ENCODE assay signal across 8 cellular contexts in genomic region chr19:37817180-37817911, GRCh38. TPM values are rescaled to one million over a fixed set of nuclear protein-coding genes. Genes with fewer than 3 reads are reported as not detected.
DNase-seq lines count a peak whose midpoint lies in the region; ATAC-seq, FAIRE-seq and TF ChIP-seq lines count a peak whose summit lies in the region.

No MANE protein-coding gene starts in this region.

- no peak overlapping the region for H2AFZ ChIP-seq in K562 (ENCODE audit: low read depth, low read length)

- no peaks in the 10 kb centered on the region for H3K9me1 ChIP-seq in K562 (ENCODE audit: control insufficient read depth, insufficient read depth, low read length)

- TF ChIP-seq CTCF in K562 (IDR thresholded peaks at IDR 0.05 in 2 of 3, conservative IDR thresholded peaks at IDR 0.05 in 1 of 3; ENCODE audit: insufficient read depth in 2 of 3, low read depth in 1 of 3, low read length in 3 of 3), result no peak

- peaks cover 1 to 5% (median 4%) of the 10 kb centered on the region in 3 donors for H3K36me3 Mint-ChIP-seq in CD8-positive, alpha-beta memory T cell

- H3K9me3 Mint-ChIP-seq in CD8-positive, alpha-beta memory T cell, result peaks cover 21 to 56% (median 48%) of the 10 kb centered on the region in 5 donors

- CTCF ChIA-PET in CD8-positive, alpha-beta memory T cell (lab: Charles Lee), result no interaction called here
- CTCF ChIA-PET in K562 (lab: Yijun Ruan, JAX; ENCODE audit: low intra/inter-chr PET ratio), result no interaction called here

- peaks cover 3% of the 10 kb centered on the region for H3K27me3 ChIP-seq in CD8-positive, alpha-beta memory T cell (ENCODE audit: insufficient read depth, low read length, poor library complexity, severe bottlenecking)
- H3K27me3 ChIP-seq in K562 (ENCODE audit: control insufficient read depth in 2 of 2, insufficient read depth in 2 of 2, low read length in 2 of 2), result peaks cover 0 to 2% of the 10 kb centered on the region in 2 experiments; a peak in 1 of 5 replicates

- H3K27ac Mint-ChIP-seq in CD8-positive, alpha-beta memory T cell, result peak overlapping the region in 2 of 8 donors; percentile 61 to 68

- no peak for ATAC-seq in K562
- no peak for ATAC-seq in GM18873 (IDR thresholded peaks at IDR 0.05; ENCODE audit: low FRiP score, unreplicated experiment)
- ATAC-seq in GM18517 (IDR thresholded peaks at IDR 0.05; ENCODE audit: unreplicated experiment), result no peak

- no peaks in the 10 kb centered on the region for H3K9me3 ChIP-seq in CD8-positive, alpha-beta memory T cell (ENCODE audit: low read length)
- no peaks in the 10 kb centered on the region for H3K9me3 ChIP-seq in K562 (replicated peaks; ENCODE audit: control insufficient read depth, insufficient read depth, low read depth, low read length)

- no peaks in the 10 kb centered on the region for H4K20me1 ChIP-seq in K562 (replicated peaks; ENCODE audit: control insufficient read depth, insufficient read depth, low read length)

- H3K27me3 Mint-ChIP-seq in CD8-positive, alpha-beta memory T cell, result peaks cover 26 to 50% of the 10 kb centered on the region in 2 donors

- peak overlapping the region in 5 of 7 donors; percentile 5 to 65 (median 27) for H3K4me3 Mint-ChIP-seq in CD8-positive, alpha-beta memory T cell

- peaks cover 0 to 7% (median 2%) of the 10 kb centered on the region in 3 donors for H3K4me1 Mint-ChIP-seq in CD8-positive, alpha-beta memory T cell

- FAIRE-seq in K562 (lab: Jason Lieb, UNC), result no peak

- H3K9ac ChIP-seq in K562 (ENCODE audit: insufficient read depth in 1 of 2, low read depth in 2 of 2, low read length in 2 of 2), result no peak overlapping the region; a peak in 1 of 4 replicates

- in situ Hi-C loops in K562 (cut with MboI), result no loop called here

- DNase-seq in CD8-positive, alpha-beta memory T cell, result peak in 4 of 5 donors; percentile 4 to 56 (median 42)
- peak; percentile 44 for DNase-seq in NCI-H510A (lab: John Stamatoyannopoulos, UW)
- peak in 2 of 4 experiments; percentile 5 to 9 for DNase-seq in K562 (ENCODE audit: extremely low read depth in 1 of 4, low spot score in 3 of 4)
- DNase-seq in iPS DF 19.7 (ENCODE audit: low read depth, low spot score), result peak; percentile 40
- peak; percentile 9 for DNase-seq in renal cortical epithelial cell (ENCODE audit: low read depth)
- no peak for DNase-seq in foreskin melanocyte

- TF ChIP-seq RAD21 in K562 (CRISPR knock-in tag; conservative IDR thresholded peaks at IDR 0.05 in 1 of 2, IDR thresholded peaks at IDR 0.05 in 1 of 2), result no peak

- intact Hi-C loops in K562 (cut with micrococcal nuclease), result no loop called here

- BruUV-seq in K562 (replicated peaks; lab: Mats Ljungman, UMichigan), result no TSS peak

- H3K27ac ChIP-seq in CD8-positive, alpha-beta memory T cell (ENCODE audit: low read depth, low read length), result no peak overlapping the region
- no peak overlapping the region for H3K27ac ChIP-seq in K562 (ENCODE audit: extremely low read depth, low read depth, low read length)

- TF ChIP-seq POLR2A in K562 (conservative IDR thresholded peaks at IDR 0.05), result no peak

- POLR2A ChIA-PET in CD8-positive, alpha-beta memory T cell (lab: Charles Lee), result no interaction called here
- POLR2A ChIA-PET in K562 (lab: Yijun Ruan, JAX), result no interaction called here

- H3K4me1 ChIP-seq in CD8-positive, alpha-beta memory T cell (ENCODE audit: insufficient read depth, low read length), result no peaks in the 10 kb centered on the region
- peaks cover 0 to 7% of the 10 kb centered on the region in 2 experiments; a peak in 2 of 5 replicates for H3K4me1 ChIP-seq in K562 (replicated peaks in 1 of 2; ENCODE audit: control insufficient read depth in 2 of 2, insufficient read depth in 2 of 2, low read length in 2 of 2)

- 14% methylated on average over 40 of the region's 60 CpGs for WGBS in K562 (ENCODE audit: insufficient coverage, low coverage, missing lambda C conversion rate)

- H3K79me2 ChIP-seq in K562 (ENCODE audit: control insufficient read depth, insufficient read depth, low read length), result no peaks in the 10 kb centered on the region

- H3K4me2 ChIP-seq in K562 (ENCODE audit: insufficient read depth, low read length), result no peak overlapping the region

- TF ChIP-seq EP300 in K562 (IDR thresholded peaks at IDR 0.05; ENCODE audit: low read length), result no peak

- H3K36me3 ChIP-seq in CD8-positive, alpha-beta memory T cell (ENCODE audit: insufficient read depth, low read length), result no peaks in the 10 kb centered on the region
- no peaks in the 10 kb centered on the region for H3K36me3 ChIP-seq in K562 (ENCODE audit: control insufficient read depth, insufficient read depth, low read length)

- H3K4me3 ChIP-seq in CD8-positive, alpha-beta memory T cell (ENCODE audit: low read length), result no peak overlapping the region
- no peak overlapping the region for H3K4me3 ChIP-seq in K562

TF ChIP-seq in K562, 482 proteins besides CTCF, POLR2A, EP300 and RAD21:
- no peak for TF ChIP-seq ZNF133 (CRISPR knock-in tag; IDR thresholded peaks at IDR 0.05)
- no peak for TF ChIP-seq SREBF1 (IDR thresholded peaks at IDR 0.05; ENCODE audit: borderline replicate concordance, low read depth, low read length)
- no peak for TF ChIP-seq LARP7 (IDR thresholded peaks at IDR 0.05)
- peak; percentile 82 to 84 for TF ChIP-seq NRF1 (conservative IDR thresholded peaks at IDR 0.05 in 1 of 2, IDR thresholded peaks at IDR 0.05 in 1 of 2)
- no peak for TF ChIP-seq PATZ1 (CRISPR knock-in tag; IDR thresholded peaks at IDR 0.05; ENCODE audit: borderline replicate concordance)
- no peak for TF ChIP-seq ZNF695 (CRISPR knock-in tag; IDR thresholded peaks at IDR 0.05)
- TF ChIP-seq MYBL2 (IDR thresholded peaks at IDR 0.05; ENCODE audit: low read depth), result no peak
- TF ChIP-seq MYBL2 (CRISPR knock-in tag; IDR thresholded peaks at IDR 0.05; ENCODE audit: borderline replicate concordance), result no peak
- no peak for TF ChIP-seq CGGBP1 (CRISPR knock-in tag; IDR thresholded peaks at IDR 0.05)

RNA-seq across cellular contexts. Expression of gene ZNF573, which starts 38.0 kb away (rescaled TPM):
- 10 to 100 TPM in 1 of 2 experiments, 1 to 10 TPM in 1; 9.1 to 16.5 TPM for total RNA-seq in CD8-positive, alpha-beta memory T cell
- 14.2 TPM for polyA plus RNA-seq in CD8-positive, alpha-beta memory T cell
- 5.2 and 15.1 TPM in 2 replicates for total RNA-seq in K562 (2011; cell fraction: chromatin; rRNA removed; ENCODE audit: low replicate concordance)
- 4.3 and 8.3 TPM in 2 replicates for total RNA-seq in K562 (2011; cell fraction: nucleolus; rRNA removed)
- total RNA-seq in K562 (2011; cell fraction: nucleoplasm; rRNA removed), result 7.8 and 8.5 TPM in 2 replicates
- total RNA-seq in K562 (2014; rRNA removed) (1.5 and 2.0 TPM in 2 replicates), K562 (2014; rRNA removed; fragmentation: Illumina TruSeq; extraction: Trizol) (7.3 and 7.8 TPM in 2 replicates), K562 (2015; rRNA removed; fragmentation: Illumina TruSeq; extraction: Trizol) (6.7 and 7.9 TPM in 2 replicates), K562 (2021) (4.7 and 5.0 TPM in 2 replicates), renal cortical epithelial cell (3.5 and 9.7 TPM in 2 replicates)
- polyA plus RNA-seq in K562 (2011; rRNA removed) (1.5 and 4.3 TPM in 2 replicates), K562 (2014; fragmentation: Illumina TruSeq; extraction: Trizol) (1.7 and 2.3 TPM in 2 replicates), K562 (2014; fragmentation: Nextera tagmentation; extraction: Ambion mirVana) (1 to 10 TPM; 2.4 to 4.6 TPM), K562 (2014; rRNA removed) (2.0 and 2.3 TPM in 2 replicates)
- 0.41 and 0.78 TPM in 2 replicates for polyA plus RNA-seq in K562 (2011; cell fraction: cytosol; rRNA removed)
- polyA plus RNA-seq in K562 (2011; cell fraction: nucleus; rRNA removed), result 0.52 and 2.8 TPM in 2 replicates
- 0.96 and 1.4 TPM in 2 replicates for polyA plus RNA-seq in K562 (2012)
- 2.7 and 6.8 TPM in 2 replicates for polyA minus RNA-seq in K562 (2011; rRNA and poly(A)+ RNA removed)
- polyA minus RNA-seq in K562 (2011; cell fraction: cytosol; rRNA and poly(A)+ RNA removed), result 3.8 TPM in 1 of 2 replicates, not detected in the other
- 1.3 and 1.6 TPM in 2 replicates for polyA minus RNA-seq in K562 (2011; cell fraction: nucleus; rRNA and poly(A)+ RNA removed)
